ENCODE assay signal across 11 cellular contexts in the genomic region with DNA sequence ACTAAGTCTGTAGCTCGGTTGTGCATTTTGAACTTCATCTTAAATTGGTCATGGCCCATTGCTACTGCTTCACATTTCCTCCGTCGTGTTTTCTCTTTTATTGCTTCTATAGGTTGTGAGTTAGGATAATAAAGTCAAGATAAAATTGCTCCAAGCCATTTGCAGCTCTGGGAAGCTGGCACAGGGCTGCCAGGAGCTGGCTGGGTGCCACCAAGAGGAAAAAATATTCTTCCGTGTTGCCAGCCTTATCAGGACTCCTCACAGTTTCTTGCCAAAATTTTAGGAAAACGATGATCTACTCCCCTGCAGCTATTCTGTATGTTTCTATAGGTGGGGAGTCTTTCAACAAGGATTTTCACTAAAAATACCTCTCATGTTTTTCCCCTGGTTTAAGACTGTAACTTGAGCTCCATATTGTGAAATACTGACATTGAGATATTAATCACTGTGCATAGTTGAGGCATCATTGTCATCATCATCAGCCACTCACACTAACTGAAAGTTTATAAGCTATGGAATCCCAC. TPM values are rescaled to one million over a fixed set of nuclear protein-coding genes. Genes with fewer than 3 reads are reported as not detected.
DNase-seq lines count a peak whose midpoint lies in the region; ATAC-seq, FAIRE-seq and TF ChIP-seq lines count a peak whose summit lies in the region.
"Had no signal": no experiment of that assay in that cellular context is flagged by ENCODE, and none has a peak within 500 bp of the region (broad histone marks: within the 10 kb centered on the region; RNA-seq: fewer than 3 reads in every experiment).

No MANE protein-coding gene starts in this region.

- BruUV-seq in HepG2 (replicated peaks; lab: Mats Ljungman, UMichigan) = no TSS peak

- H3K4me1 ChIP-seq in HepG2 (ENCODE audit: insufficient read depth, low read length) = peaks cover 31% of the 10 kb centered on the region
- no peaks in the 10 kb centered on the region for H3K4me1 ChIP-seq in right lobe of liver
- peaks cover 0 to 11% (median 8%) of the 10 kb centered on the region in 4 donors for H3K4me1 ChIP-seq in esophagus muscularis mucosa
- H3K4me1 ChIP-seq in sigmoid colon = peaks cover 0 to 26% (median 16%) of the 10 kb centered on the region in 4 donors
- H3K4me1 ChIP-seq: uterus had no signal

- in situ Hi-C loops in HepG2 (cut with HindIII; ENCODE audit: extremely low pct_ligation_motif_present, low pct_unique_long_range_greater_than_20kb) = no loop called here
- in situ Hi-C loops in KBM-7 (cut with MboI; ENCODE audit: low pct_unique_long_range_greater_than_20kb, low sequenced_read_pairs) = loop anchor here (10.0 kb wide), 1 partner anchor 64 kb away; no protein-coding TSS in a partner anchor

- TF ChIP-seq CTCF in HepG2 (CRISPR knock-in tag; IDR thresholded peaks at IDR 0.05) = no peak
- no peak for TF ChIP-seq CTCF in right lobe of liver (IDR thresholded peaks at IDR 0.05)
- no peak for TF ChIP-seq CTCF in esophagus muscularis mucosa (IDR thresholded peaks at IDR 0.05)
- no peak for TF ChIP-seq CTCF in sigmoid colon (IDR thresholded peaks at IDR 0.05)

- TF ChIP-seq RAD21 in HepG2 (CRISPR knock-in tag; IDR thresholded peaks at IDR 0.05) = no peak

- H2AFZ ChIP-seq in HepG2 (ENCODE audit: low read length) = no peak overlapping the region

- no peak for TF ChIP-seq POLR2A in HepG2 (IDR thresholded peaks at IDR 0.05; ENCODE audit: insufficient read depth in 1 of 2, low read depth in 2 of 2, low read length in 2 of 2)
- no peak for TF ChIP-seq POLR2A in right lobe of liver (IDR thresholded peaks at IDR 0.05)
- TF ChIP-seq POLR2A in esophagus muscularis mucosa (IDR thresholded peaks at IDR 0.05; ENCODE audit: low read depth) = no peak
- no peak for TF ChIP-seq POLR2A in sigmoid colon (IDR thresholded peaks at IDR 0.05)

- no peak for TF ChIP-seq EP300 in HepG2 (IDR thresholded peaks at IDR 0.05; ENCODE audit: low read depth in 2 of 2, low read length in 2 of 2)
- no peak for TF ChIP-seq EP300 in HepG2 (CRISPR knock-in tag; IDR thresholded peaks at IDR 0.05; ENCODE audit: borderline replicate concordance)
- no peak for TF ChIP-seq EP300 in esophagus muscularis mucosa (IDR thresholded peaks at IDR 0.05)
- TF ChIP-seq EP300 in sigmoid colon (IDR thresholded peaks at IDR 0.05) = no peak

- H3K9me3 ChIP-seq in HepG2 (ENCODE audit: low read length) = no peaks in the 10 kb centered on the region
- no peaks in the 10 kb centered on the region for H3K9me3 ChIP-seq in right lobe of liver
- H3K9me3 ChIP-seq in esophagus muscularis mucosa = no peaks in the 10 kb centered on the region
- H3K9me3 ChIP-seq in sigmoid colon = no peaks in the 10 kb centered on the region
- H3K9me3 ChIP-seq: neutrophil, uterus had no signal

- H4K20me1 ChIP-seq in HepG2 (ENCODE audit: insufficient read depth, low read length) = no peaks in the 10 kb centered on the region

- no peaks in the 10 kb centered on the region for H3K79me2 ChIP-seq in HepG2 (ENCODE audit: insufficient read depth, low read length)

- H3K36me3 ChIP-seq in HepG2 (replicated peaks in 1 of 2; ENCODE audit: control insufficient read depth in 1 of 2, insufficient read depth in 2 of 2, low read length in 2 of 2) = no peaks in the 10 kb centered on the region
- H3K36me3 ChIP-seq in right lobe of liver = no peaks in the 10 kb centered on the region
- no peaks in the 10 kb centered on the region for H3K36me3 ChIP-seq in esophagus muscularis mucosa
- no peaks in the 10 kb centered on the region for H3K36me3 ChIP-seq in sigmoid colon
- H3K36me3 ChIP-seq: neutrophil, uterus had no signal

- DNase-seq in HepG2 (ENCODE audit: low spot score) (no peak), right lobe of liver (no peak), iris pigment epithelial cell (ENCODE audit: low read depth) (peak; percentile 89), esophagus muscularis mucosa (ENCODE audit: extremely low spot score) (no peak), KBM-7 (no peak), sigmoid colon (no peak)
- DNase-seq in stimulated activated CD4-positive, alpha-beta T cell treated with anti-CD3 and anti-CD28 coated beads, Interleukin-15, amount 100 ng/mL, for 24 hours = no peak
- DNase-seq: T-helper 2 cell, uterus had no signal

- no peak overlapping the region for H3K27ac ChIP-seq in HepG2 (ENCODE audit: extremely low read length, insufficient read depth, low read length)
- H3K27ac ChIP-seq in right lobe of liver = no peak overlapping the region
- no peak overlapping the region for H3K27ac ChIP-seq in esophagus muscularis mucosa (replicated peaks in 1 of 4)
- H3K27ac ChIP-seq in sigmoid colon = no peak overlapping the region
- H3K27ac ChIP-seq: neutrophil, uterus had no signal

- H3K9ac ChIP-seq in HepG2 (ENCODE audit: insufficient read depth, low read depth, low read length) = no peak overlapping the region

- 44% methylated on average over 5 of the region's 5 CpGs for WGBS in HepG2 (ENCODE audit: low lambda C conversion rate)
- 80% methylated on average over 5 of the region's 5 CpGs for WGBS in right lobe of liver (ENCODE audit: insufficient coverage, low coverage, low lambda C conversion rate, missing lambda C conversion rate)
- 51% methylated on average over 5 of the region's 5 CpGs for WGBS in esophagus muscularis mucosa
- 14 to 66% methylated on average over 5 of the region's 5 CpGs for WGBS in sigmoid colon, 2 donors

- H3K27me3 ChIP-seq in HepG2 (ENCODE audit: control insufficient read depth in 1 of 2, insufficient read depth in 2 of 2, low read length in 2 of 2) = no peaks in the 10 kb centered on the region
- H3K27me3 ChIP-seq in right lobe of liver = no peaks in the 10 kb centered on the region
- no peaks in the 10 kb centered on the region for H3K27me3 ChIP-seq in esophagus muscularis mucosa
- no peaks in the 10 kb centered on the region for H3K27me3 ChIP-seq in sigmoid colon
- H3K27me3 ChIP-seq: neutrophil, uterus had no signal

- POLR2A ChIA-PET in HepG2 (lab: Yijun Ruan, JAX) = no interaction called here

- CTCF ChIA-PET in HepG2 (lab: Yijun Ruan, JAX; ENCODE audit: low intra/inter-chr PET ratio, low total read pairs) = no interaction called here

- no peak for FAIRE-seq in HepG2 (lab: Jason Lieb, UNC)

- H3K4me2 ChIP-seq in HepG2 (ENCODE audit: low read depth, low read length) = no peak overlapping the region

- H3K4me3 ChIP-seq in HepG2 (replicated peaks in 1 of 3; ENCODE audit: insufficient read depth in 1 of 3, low read depth in 2 of 3, low read length in 3 of 3) (no peak overlapping the region), right lobe of liver (no peak overlapping the region), esophagus muscularis mucosa (no peak overlapping the region), sigmoid colon (no peak overlapping the region)
- H3K4me3 ChIP-seq: uterus had no signal

- ATAC-seq in HepG2 (no peak), right lobe of liver (no peak), SK-N-SH treated with all-trans-retinoic acid at 6 μM for 48 hours (peak; percentile 69)

- intact Hi-C loops in HepG2 (cut with micrococcal nuclease; ENCODE audit: unreplicated experiment) = no loop called here
- intact Hi-C loops in right lobe of liver (cut with DNase I) = no loop called here
- intact Hi-C loops in esophagus muscularis mucosa (cut with DNase I) = no loop called here
- intact Hi-C loops in sigmoid colon (cut with DNase I) = no loop called here

TF ChIP-seq in HepG2, 621 proteins besides CTCF, POLR2A, EP300 and RAD21 (continues in another document):
- peak; percentile 37; the same call in 1 of the 2 replicates for TF ChIP-seq SIX4 (CRISPR knock-in tag; IDR thresholded peaks at IDR 0.05)

TF ChIP-seq in SK-N-SH treated with all-trans-retinoic acid at 6 μM for 48 hours, 23 proteins besides CTCF, POLR2A, EP300 and RAD21 (continues in another document):
- no peak for TF ChIP-seq OSR1 (CRISPR knock-in tag; IDR thresholded peaks at IDR 0.05)

RNA-seq across cellular contexts. Expression of a gene that starts 55.5 kb away (rescaled TPM):
- total RNA-seq in HepG2 (2016; rRNA removed; fragmentation: Illumina TruSeq; extraction: Trizol) (20.7 and 23.2 TPM in 2 replicates), right lobe of liver (10 to 100 TPM in 5 of 6 experiments, 1 to 10 TPM in 1; 8.1 to 17.3 (median 13.1) TPM), esophagus muscularis mucosa (10 to 100 TPM; 26.2 to 68.4 (median 53.1) TPM), sigmoid colon (10 to 100 TPM; 55.9 to 75.4 (median 66.9) TPM)
- 13.3 and 13.7 TPM in 2 replicates for total RNA-seq in HepG2 (2016; cell fraction: cytosol; rRNA removed; fragmentation: Illumina TruSeq; extraction: Trizol; ENCODE audit: low read depth)
- total RNA-seq in HepG2 (2016; cell fraction: insoluble cytoplasmic fraction; rRNA removed; fragmentation: Illumina TruSeq; extraction: Trizol) = 19.2 and 20.9 TPM in 2 replicates
- 15.7 and 17.4 TPM in 2 replicates for total RNA-seq in HepG2 (2016; cell fraction: membrane; rRNA removed; fragmentation: Illumina TruSeq; extraction: Trizol)
- total RNA-seq in HepG2 (2016; cell fraction: nucleus; rRNA removed; fragmentation: Illumina TruSeq; extraction: Trizol) = 40.8 and 44.2 TPM in 2 replicates
- polyA plus RNA-seq in HepG2 (2011; rRNA removed) (27.8 and 33.7 TPM in 2 replicates), sigmoid colon (10 to 100 TPM in 1 of 3 donors, 1 to 10 TPM in 2; 7.2 to 11.8 (median 7.9) TPM)
- polyA plus RNA-seq in HepG2 (2011; cell fraction: cytosol; rRNA removed) = 20.2 and 22.2 TPM in 2 replicates
- 52.0 and 60.6 TPM in 2 replicates for polyA plus RNA-seq in HepG2 (2011; cell fraction: nucleus; rRNA removed)
- polyA plus RNA-seq in HepG2 (2012) = 21.4 and 23.7 TPM in 2 replicates
- polyA plus RNA-seq in HepG2 (2016; cell fraction: cytosol; fragmentation: Illumina TruSeq; extraction: Trizol; ENCODE audit: low read depth) = 1.9 and 2.4 TPM in 2 replicates
- 26.7 and 30.0 TPM in 2 replicates for polyA plus RNA-seq in HepG2 (2016; cell fraction: insoluble cytoplasmic fraction; fragmentation: Illumina TruSeq; extraction: Trizol; ENCODE audit: low read depth)
- 4.2 and 4.8 TPM in 2 replicates for polyA plus RNA-seq in HepG2 (2016; cell fraction: membrane; fragmentation: Illumina TruSeq; extraction: Trizol; ENCODE audit: low read depth)
- 25.3 and 26.6 TPM in 2 replicates for polyA plus RNA-seq in HepG2 (2016; cell fraction: nucleus; fragmentation: Illumina TruSeq; extraction: Trizol; ENCODE audit: insufficient read depth, low read depth)
- polyA minus RNA-seq in HepG2 (2011; rRNA and poly(A)+ RNA removed; ENCODE audit: low replicate concordance) = 79.4 and 97.0 TPM in 2 replicates
- polyA minus RNA-seq in HepG2 (2011; cell fraction: cytosol; rRNA and poly(A)+ RNA removed) = 25.3 and 29.3 TPM in 2 replicates
- 120 and 122 TPM in 2 replicates for polyA minus RNA-seq in HepG2 (2011; cell fraction: nucleus; rRNA and poly(A)+ RNA removed)
